ENCODE assay signal across 24 cellular contexts in genomic region chr1:220917101-220917500, GRCh38. TPM values are rescaled to one million over a fixed set of nuclear protein-coding genes. Genes with fewer than 3 reads are reported as not detected.
"Had no signal": no experiment of that assay in that cellular context is flagged by ENCODE, and none has a peak within 500 bp of the region (broad histone marks: within the 10 kb centered on the region; RNA-seq: fewer than 3 reads in every experiment).

No MANE protein-coding gene starts in this region.

- FAIRE-seq: pancreas, small intestine had no signal

- DNase-seq: naive thymus-derived CD4-positive, alpha-beta T cell; natural killer cell; nucleus accumbens; pancreas; right cardiac atrium; right lobe of liver; sigmoid colon; small intestine; stimulated activated CD4-positive, alpha-beta T cell treated with anti-CD3 and anti-CD28 coated beads, Interleukin-15, amount 100 ng/mL, for 24 hours; stimulated activated CD4-positive, alpha-beta T cell treated with anti-CD3 and anti-CD28 coated beads, Interleukin-2, amount 100 ng/mL, for 24 hours; stimulated activated CD4-positive, alpha-beta T cell treated with anti-CD3 and anti-CD28 coated beads, Interleukin-2, amount 100 ng/mL, for 48 hours; stimulated activated CD4-positive, alpha-beta T cell treated with anti-CD3 and anti-CD28 coated beads, Interleukin-4, amount 100 ng/mL, for 24 hours; stimulated activated naive B cell treated with anti-CD40 and anti-IgM and Interleukin-4, amounts not matched to agents 10 μg/mL and 1 μg/mL and 100 μg/mL, for 72 hours; stimulated activated naive CD4-positive, alpha-beta T cell treated with Interleukin-2 at 50 U/mL for 16 hours; stomach; thyroid gland; trophoblast cell; upper lobe of left lung; uterus had no signal

- H3K4me3 ChIP-seq: pancreas, prostate gland, right lobe of liver, sigmoid colon, stomach, thoracic aorta, thyroid gland, tibial nerve, upper lobe of left lung, uterus had no signal

- ATAC-seq: naive thymus-derived CD4-positive, alpha-beta T cell; natural killer cell; pancreas; right cardiac atrium; right lobe of liver; stimulated activated effector memory CD8-positive, alpha-beta T cell treated with anti-CD3 and anti-CD28 coated beads, Interleukin-12 subunit alpha, Interleukin-12 subunit beta, amount 100 ng/mL, for 72 hours; stimulated activated naive B cell treated with anti-CD40 and anti-IgM and Interleukin-4, amounts not matched to agents 10 μg/mL and 1 μg/mL and 100 μg/mL, for 72 hours had no signal

- H3K36me3 ChIP-seq: neutrophil, pancreas, prostate gland, right lobe of liver, sigmoid colon, stomach, thoracic aorta, thyroid gland, tibial nerve, upper lobe of left lung, uterus had no signal

- H3K27me3 ChIP-seq: pancreas, right lobe of liver, sigmoid colon, thyroid gland, upper lobe of left lung had no signal

- H3K9me3 ChIP-seq: neutrophil, pancreas, prostate gland, right lobe of liver, sigmoid colon, stomach, thoracic aorta, thyroid gland, tibial nerve, upper lobe of left lung, uterus had no signal

- H3K4me1 ChIP-seq: pancreas, prostate gland, stomach, thyroid gland, uterus had no signal

- H3K27ac ChIP-seq: neutrophil, pancreas, prostate gland, right lobe of liver, stomach, thoracic aorta, thyroid gland, tibial nerve, upper lobe of left lung, uterus had no signal

RNA-seq across cellular contexts. Expression of gene HLX, which starts 37.9 kb away (rescaled TPM):
- polyA plus RNA-seq: naive thymus-derived CD4-positive, alpha-beta T cell had no signal
